11 cellular contexts compared by ENCODE assay signal in genomic region chr11:65553301-65554001, GRCh38. TPM values are rescaled to one million over a fixed set of nuclear protein-coding genes. Genes with fewer than 3 reads are reported as not detected.
DNase-seq lines count a peak whose midpoint lies in the region; ATAC-seq, FAIRE-seq and TF ChIP-seq lines count a peak whose summit lies in the region.
"Had no signal": no experiment of that assay in that cellular context is flagged by ENCODE, and none has a peak within 500 bp of the region (broad histone marks: within the 10 kb centered on the region; RNA-seq: fewer than 3 reads in every experiment).

No MANE protein-coding gene starts in this region.

- H3K4me1 ChIP-seq in CD8-positive, alpha-beta T cell (ENCODE audit: insufficient read depth, low read length), result peaks cover 68% of the 10 kb centered on the region
- H3K4me1 ChIP-seq in kidney (ENCODE audit: control insufficient read depth in 1 of 2, insufficient read depth in 1 of 2, low read depth in 1 of 2, low read length in 2 of 2) (peaks cover 7 to 38% of the 10 kb centered on the region in 2 donors), esophagus muscularis mucosa (peaks cover 31 to 63% (median 56%) of the 10 kb centered on the region in 4 donors)

- POLR2A ChIA-PET in CD8-positive, alpha-beta T cell (lab: Charles Lee), result interaction anchor here (0.9 to 2.9 kb wide), 5 partner anchors 12 to 54 kb away, joined by 3 to 18 read pairs (median 12); partner anchors contain the start of genes EHBP1L1 and MALAT1
- POLR2A ChIA-PET in activated CD8-positive, alpha-beta T cell treated with anti-CD3 and anti-CD28 coated beads for 36 hours (lab: Charles Lee), result interaction anchor here (0.8 to 3.4 kb wide), 8 partner anchors 12 to 130 kb away, joined by 3 to 26 read pairs (median 4); no protein-coding TSS in a partner anchor

- H3K9me3 ChIP-seq in CD8-positive, alpha-beta T cell (ENCODE audit: low read length), result no peaks in the 10 kb centered on the region
- H3K9me3 ChIP-seq in kidney (ENCODE audit: control insufficient read depth in 1 of 2, low read length in 2 of 2), result no peaks in the 10 kb centered on the region
- H3K9me3 ChIP-seq in esophagus muscularis mucosa, result no peaks in the 10 kb centered on the region
- H3K9me3 ChIP-seq in WERI-Rb-1 (ENCODE audit: severe bottlenecking), result no peaks in the 10 kb centered on the region

- TF ChIP-seq POLR2A in esophagus muscularis mucosa (IDR thresholded peaks at IDR 0.05; ENCODE audit: low read depth), result no peak

- WGBS in esophagus muscularis mucosa, result 70% methylated on average over 27 of the region's 37 CpGs

- H3K4me1 Mint-ChIP-seq in CD8-positive, alpha-beta T cell (ENCODE audit: low read depth), result peaks cover 67% of the 10 kb centered on the region
- H3K4me1 Mint-ChIP-seq in activated CD8-positive, alpha-beta T cell treated with anti-CD3 and anti-CD28 coated beads for 36 hours (ENCODE audit: low read depth), result peaks cover 66% of the 10 kb centered on the region

- no peaks in the 10 kb centered on the region for H3K9me3 Mint-ChIP-seq in CD8-positive, alpha-beta T cell
- H3K9me3 Mint-ChIP-seq in activated CD8-positive, alpha-beta T cell treated with anti-CD3 and anti-CD28 coated beads for 36 hours, result no peaks in the 10 kb centered on the region
- H3K9me3 Mint-ChIP-seq: neural crest cell had no signal

- H3K4me3 ChIP-seq in CD8-positive, alpha-beta T cell (ENCODE audit: low read depth, low read length), result peak overlapping the region; percentile 46
- H3K4me3 ChIP-seq in kidney (ENCODE audit: low read length in 2 of 2) (no peak overlapping the region), esophagus muscularis mucosa (no peak overlapping the region), WERI-Rb-1 (ENCODE audit: low read depth, low read length) (no peak overlapping the region)
- H3K4me3 ChIP-seq: coronary artery had no signal

- intact Hi-C loops in CD8-positive, alpha-beta T cell (cut with DNase I, micrococcal nuclease), result loop anchor here in 1 of 2 experiments (2.0 kb wide), 1 partner anchor 15 kb away; no protein-coding TSS in a partner anchor
- intact Hi-C loops in activated CD8-positive, alpha-beta T cell treated with anti-CD3 and anti-CD28 coated beads for 36 hours (cut with micrococcal nuclease), result no loop called here
- intact Hi-C loops in kidney (cut with DNase I) (no loop called here), esophagus muscularis mucosa (cut with DNase I) (no loop called here)

- peaks cover 19% of the 10 kb centered on the region for H3K36me3 ChIP-seq in CD8-positive, alpha-beta T cell (ENCODE audit: insufficient read depth, low read length)
- H3K36me3 ChIP-seq in kidney (ENCODE audit: control insufficient read depth in 1 of 2, insufficient read depth in 2 of 2, low read length in 2 of 2) (peaks cover 0 to 2% of the 10 kb centered on the region in 2 donors), esophagus muscularis mucosa (peaks cover 0 to 52% (median 50%) of the 10 kb centered on the region in 4 donors), WERI-Rb-1 (no peaks in the 10 kb centered on the region)

- FAIRE-seq in kidney (lab: Jason Lieb, UNC), result no peak

- H3K36me3 Mint-ChIP-seq in CD8-positive, alpha-beta T cell, result peaks cover 39% of the 10 kb centered on the region
- peaks cover 21% of the 10 kb centered on the region for H3K36me3 Mint-ChIP-seq in activated CD8-positive, alpha-beta T cell treated with anti-CD3 and anti-CD28 coated beads for 36 hours (ENCODE audit: low read depth)

- no peak overlapping the region for H3K9ac ChIP-seq in kidney (ENCODE audit: low read length in 2 of 2)

- TF ChIP-seq EP300 in esophagus muscularis mucosa (IDR thresholded peaks at IDR 0.05), result no peak

- ATAC-seq in CD8-positive, alpha-beta T cell, result peak; percentile 77
- peak; percentile 74 for ATAC-seq in activated CD8-positive, alpha-beta T cell treated with anti-CD3 and anti-CD28 coated beads for 36 hours
- ATAC-seq in HG03571 (IDR thresholded peaks at IDR 0.05; ENCODE audit: unreplicated experiment) (no peak), GM19452 (IDR thresholded peaks at IDR 0.05; ENCODE audit: unreplicated experiment) (no peak)

- DNase-seq in CD8-positive, alpha-beta T cell, result peak; percentile 43 to 86 (median 75)
- DNase-seq in NCI-H2029 treated with DMSO at 0.1 percent for 48 hours (lab: John Stamatoyannopoulos, UW) (peak; percentile 62), kidney (peak; percentile 77), esophagus muscularis mucosa (ENCODE audit: extremely low spot score) (no peak), WERI-Rb-1 (no peak)
- peak; percentile 88 for DNase-seq in activated CD8-positive, alpha-beta T cell treated with anti-CD3 and anti-CD28 coated beads for 36 hours
- DNase-seq: NCI-H2081 had no signal

- peak overlapping the region; percentile 64 for H3K4me3 Mint-ChIP-seq in CD8-positive, alpha-beta T cell
- H3K4me3 Mint-ChIP-seq in activated CD8-positive, alpha-beta T cell treated with anti-CD3 and anti-CD28 coated beads for 36 hours, result peak overlapping the region; percentile 61

- H3K27me3 Mint-ChIP-seq in CD8-positive, alpha-beta T cell (ENCODE audit: low read depth), result no peaks in the 10 kb centered on the region
- no peaks in the 10 kb centered on the region for H3K27me3 Mint-ChIP-seq in activated CD8-positive, alpha-beta T cell treated with anti-CD3 and anti-CD28 coated beads for 36 hours

- H3K27ac Mint-ChIP-seq in CD8-positive, alpha-beta T cell, result no peak overlapping the region
- peak overlapping the region; percentile 49 for H3K27ac Mint-ChIP-seq in activated CD8-positive, alpha-beta T cell treated with anti-CD3 and anti-CD28 coated beads for 36 hours

- no peak for TF ChIP-seq CTCF in CD8-positive, alpha-beta T cell (IDR thresholded peaks at IDR 0.05)
- no peak for TF ChIP-seq CTCF in activated CD8-positive, alpha-beta T cell treated with anti-CD3 and anti-CD28 coated beads for 36 hours (IDR thresholded peaks at IDR 0.05)
- no peak for TF ChIP-seq CTCF in kidney (IDR thresholded peaks at IDR 0.05; ENCODE audit: borderline replicate concordance, extremely low read depth, insufficient read depth)
- TF ChIP-seq CTCF in esophagus muscularis mucosa (IDR thresholded peaks at IDR 0.05), result no peak
- no peak for TF ChIP-seq CTCF in WERI-Rb-1 (IDR thresholded peaks at IDR 0.05; ENCODE audit: low read depth, low read length)

- no peaks in the 10 kb centered on the region for H3K27me3 ChIP-seq in CD8-positive, alpha-beta T cell (ENCODE audit: insufficient read depth, low read length)
- H3K27me3 ChIP-seq in esophagus muscularis mucosa (no peaks in the 10 kb centered on the region), WERI-Rb-1 (ENCODE audit: insufficient read depth, low read depth, severe bottlenecking) (no peaks in the 10 kb centered on the region)

- CTCF ChIA-PET in CD8-positive, alpha-beta T cell (lab: Charles Lee), result interaction anchor here (0.7 to 8.5 kb wide), 6 partner anchors 9 to 40 kb away, joined by 3 to 55 read pairs (median 24); partner anchors contain the start of genes FAM89B and ZNRD2
- CTCF ChIA-PET in activated CD8-positive, alpha-beta T cell treated with anti-CD3 and anti-CD28 coated beads for 36 hours (lab: Charles Lee), result interaction anchor here (1.1 to 4.3 kb wide), 2 partner anchors 9 to 12 kb away, joined by 3 to 46 read pairs; no protein-coding TSS in a partner anchor

- peak overlapping the region; percentile 39 for H3K27ac ChIP-seq in CD8-positive, alpha-beta T cell (ENCODE audit: low read depth, low read length)
- H3K27ac ChIP-seq in kidney (ENCODE audit: low read depth in 2 of 2, low read length in 2 of 2) (no peak overlapping the region), esophagus muscularis mucosa (replicated peaks in 1 of 4) (peak overlapping the region in 2 of 4 donors; percentile 1 to 98), WERI-Rb-1 (no peak overlapping the region)

RNA-seq across cellular contexts. Expression of gene LTBP3, which starts 4.7 kb away (rescaled TPM):
- 100 to 1,000 TPM; 231 to 246 TPM for total RNA-seq in CD8-positive, alpha-beta T cell
- 10 to 100 TPM; 55.4 to 56.0 TPM for total RNA-seq in activated CD8-positive, alpha-beta T cell treated with anti-CD3 and anti-CD28 coated beads for 36 hours
- 165 TPM for total RNA-seq in kidney
- 61.6 TPM for polyA plus RNA-seq in kidney (ENCODE audit: insufficient read depth, low read depth, low replicate concordance)
- total RNA-seq in esophagus muscularis mucosa, result 100 to 1,000 TPM; 107 to 208 (median 137) TPM

RNA-seq across cellular contexts. Expression of gene ZNRD2, which starts 16.8 kb away (rescaled TPM):
- total RNA-seq in CD8-positive, alpha-beta T cell, result 10 to 100 TPM; 35.6 to 41.4 TPM
- 10 to 100 TPM; 54.3 to 54.7 TPM for total RNA-seq in activated CD8-positive, alpha-beta T cell treated with anti-CD3 and anti-CD28 coated beads for 36 hours
- total RNA-seq in kidney, result 32.0 TPM
- 60.4 TPM for polyA plus RNA-seq in kidney (ENCODE audit: insufficient read depth, low read depth, low replicate concordance)
- total RNA-seq in esophagus muscularis mucosa, result 10 to 100 TPM; 43.6 to 77.3 (median 63.3) TPM

RNA-seq across cellular contexts. Expression of gene FAM89B, which starts 18.9 kb away (rescaled TPM):
- 10 to 100 TPM; 20.6 to 20.8 TPM for total RNA-seq in CD8-positive, alpha-beta T cell
- total RNA-seq in activated CD8-positive, alpha-beta T cell treated with anti-CD3 and anti-CD28 coated beads for 36 hours, result 10 to 100 TPM; 12.7 to 16.0 TPM
- total RNA-seq in kidney (36.7 TPM), esophagus muscularis mucosa (10 to 100 TPM; 47.9 to 90.4 (median 75.0) TPM)
- 33.5 TPM for polyA plus RNA-seq in kidney (ENCODE audit: insufficient read depth, low read depth, low replicate concordance)

RNA-seq across cellular contexts. Expression of gene EHBP1L1, which starts 22.4 kb away (rescaled TPM):
- total RNA-seq in CD8-positive, alpha-beta T cell, result 10 to 100 TPM; 64.7 to 65.1 TPM
- total RNA-seq in activated CD8-positive, alpha-beta T cell treated with anti-CD3 and anti-CD28 coated beads for 36 hours, result 10 to 100 TPM; 94.0 to 99.4 TPM
- 95.4 TPM for total RNA-seq in kidney
- polyA plus RNA-seq in kidney (ENCODE audit: insufficient read depth, low read depth, low replicate concordance), result 20.5 TPM
- total RNA-seq in esophagus muscularis mucosa, result 100 to 1,000 TPM; 186 to 472 (median 293) TPM

RNA-seq across cellular contexts. Expression of gene SCYL1, which starts 28.6 kb away (rescaled TPM):
- 10 to 100 TPM; 55.8 to 60.4 TPM for total RNA-seq in CD8-positive, alpha-beta T cell
- 10 to 100 TPM; 71.5 to 76.8 TPM for total RNA-seq in activated CD8-positive, alpha-beta T cell treated with anti-CD3 and anti-CD28 coated beads for 36 hours
- total RNA-seq in kidney (72.2 TPM), esophagus muscularis mucosa (100 to 1,000 TPM in 2 of 4 donors, 10 to 100 TPM in 2; 74.3 to 115 (median 104) TPM)
- polyA plus RNA-seq in kidney (ENCODE audit: insufficient read depth, low read depth, low replicate concordance), result 78.9 TPM

Comparison
In these comparisons a context has a peak if more than half of its experiments do, and no peak if none do; other contexts are left out.
1. ATAC-seq: peak in CD8-positive, alpha-beta T cell (single experiment) and activated CD8-positive, alpha-beta T cell treated with anti-CD3 and anti-CD28 coated beads for 36 hours (single experiment); none in HG03571 (single experiment) and GM19452 (single experiment).
2. DNase-seq: peak in CD8-positive, alpha-beta T cell (7 of 7), NCI-H2029 treated with DMSO at 0.1 percent for 48 hours (single experiment), activated CD8-positive, alpha-beta T cell treated with anti-CD3 and anti-CD28 coated beads for 36 hours (single experiment) and kidney (single experiment); none in esophagus muscularis mucosa (single experiment) and WERI-Rb-1 (single experiment).